1 cellular context compared by ENCODE assay signal in genomic region chr11:66902486-66903177, GRCh38.
TF ChIP-seq lines count a peak whose summit lies in the region.

No MANE protein-coding gene starts in this region.

TF ChIP-seq in H1, 55 proteins besides CTCF, POLR2A, EP300 and RAD21:
- TF ChIP-seq GTF2F1 (IDR thresholded peaks at IDR 0.05; ENCODE audit: borderline replicate concordance, low read depth, low read length) (no peak), CTBP2 (IDR thresholded peaks at IDR 0.05; ENCODE audit: borderline replicate concordance, insufficient read depth, insufficient read length, low read length) (no peak), JUND (IDR thresholded peaks at IDR 0.05; ENCODE audit: low read length) (no peak), CHD1 (IDR thresholded peaks at IDR 0.05; ENCODE audit: low read depth, low read length) (no peak), RNF2 (IDR thresholded peaks at IDR 0.05; ENCODE audit: borderline replicate concordance, low read depth, low read length, missing control alignments, poor library complexity, severe bottlenecking) (no peak), SIX5 (IDR thresholded peaks at IDR 0.05; ENCODE audit: low read depth, low read length) (no peak), CBX5 (IDR thresholded peaks at IDR 0.05; ENCODE audit: low read depth, low read length) (no peak), ASH2L (IDR thresholded peaks at IDR 0.05; ENCODE audit: low read length) (no peak), KDM5A (IDR thresholded peaks at IDR 0.05; ENCODE audit: low read length) (no peak), CHD7 (IDR thresholded peaks at IDR 0.05; ENCODE audit: insufficient replicate concordance, low read length) (no peak), SIN3A (conservative IDR thresholded peaks at IDR 0.05 in 1 of 2, IDR thresholded peaks at IDR 0.05 in 1 of 2; ENCODE audit: low read depth in 1 of 2, low read length in 2 of 2) (no peak), TBP (IDR thresholded peaks at IDR 0.05; ENCODE audit: low read depth, low read length) (no peak), CBX8 (IDR thresholded peaks at IDR 0.05; ENCODE audit: borderline replicate concordance, low read depth, low read length) (no peak), SP1 (IDR thresholded peaks at IDR 0.05; ENCODE audit: low read depth, low read length) (no peak), MAFK (IDR thresholded peaks at IDR 0.05; ENCODE audit: low read depth, low read length) (no peak), SAP30 (IDR thresholded peaks at IDR 0.05; ENCODE audit: insufficient read depth, insufficient replicate concordance, low read length) (no peak), EZH2 (IDR thresholded peaks at IDR 0.05; ENCODE audit: low read depth, low read length, severe bottlenecking) (no peak)
TF ChIP-seq in H1: peak in this region for 0.
